In genomic region chr4:182839256-182839655, GRCh38 we compare ENCODE assay signal across 8 cellular contexts.
"Had no signal": no experiment of that assay in that cellular context is flagged by ENCODE, and none has a peak within 500 bp of the region (broad histone marks: within the 10 kb centered on the region; RNA-seq: fewer than 3 reads in every experiment).

No MANE protein-coding gene starts in this region.

- H3K9me3 ChIP-seq: HAP-1 had no signal

- ATAC-seq: GM23338, HCT116 had no signal

- H3K4me3 ChIP-seq: GM23248, GM23338, HAP-1 had no signal

- H3K36me3 ChIP-seq: HAP-1 had no signal

- H3K27ac ChIP-seq: GM23248 had no signal

- H3K9ac ChIP-seq: GM23248 had no signal

- H2AFZ ChIP-seq: GM23248, GM23338 had no signal

- DNase-seq: GM23248, GOT3, H7, H9, HFFc6 had no signal

- H3K4me2 ChIP-seq: GM23338 had no signal

- H3K4me1 ChIP-seq: HAP-1 had no signal
